9 cellular contexts compared by ENCODE assay signal in genomic region chr2:2846379-2847130, GRCh38.
DNase-seq lines count a peak whose midpoint lies in the region; ATAC-seq and TF ChIP-seq lines count a peak whose summit lies in the region.
"Had no signal": no experiment of that assay in that cellular context is flagged by ENCODE, and none has a peak within 500 bp of the region (broad histone marks: within the 10 kb centered on the region; RNA-seq: fewer than 3 reads in every experiment).

No MANE protein-coding gene starts in this region.

- POLR2A ChIA-PET in HCT116 (lab: Charles Lee) = no interaction called here

- RAD21 ChIA-PET in HCT116 (lab: Charles Lee; ENCODE audit: low non-redundant PET in 1 of 2, low total read pairs in 2 of 2, uncharacterized antibody in 2 of 2, unreplicated experiment in 2 of 2) = no interaction called here

- no peaks in the 10 kb centered on the region for H3K79me2 ChIP-seq in HCT116 (ENCODE audit: insufficient read depth, low read length)

- no peak overlapping the region for H3K4ac ChIP-seq in neuronal stem cell (ENCODE audit: low read length)

- H3K23ac ChIP-seq in neuronal stem cell (ENCODE audit: low read depth, low read length, poor library complexity) = peak overlapping the region; percentile 43

- peak overlapping the region; percentile 42 for H3K14ac ChIP-seq in neuronal stem cell (ENCODE audit: low read length)

- intact Hi-C loops in HCT116 (cut with micrococcal nuclease) = no loop called here

- peak overlapping the region; percentile 63 for H3K18ac ChIP-seq in neuronal stem cell (ENCODE audit: low read length)

- H3K9ac ChIP-seq in HCT116 (ENCODE audit: low read length) = no peak overlapping the region
- H3K9ac ChIP-seq in neuronal stem cell (ENCODE audit: low read depth, low read length, poor library complexity) = no peak overlapping the region

- H2AFZ ChIP-seq in HCT116 (ENCODE audit: low read depth, low read length, poor library complexity, severe bottlenecking) = no peak overlapping the region
- no peak overlapping the region for H2AFZ ChIP-seq in neuronal stem cell (ENCODE audit: low read length)

- H3K27ac ChIP-seq in HCT116 (ENCODE audit: low read depth, low read length) = no peak overlapping the region
- H3K27ac ChIP-seq in neuronal stem cell (replicated peaks; ENCODE audit: low read length) = no peak overlapping the region

- ATAC-seq in HCT116 (peak; percentile 75), GM21825 (IDR thresholded peaks at IDR 0.05; ENCODE audit: unreplicated experiment) (no peak), HG03139 (IDR thresholded peaks at IDR 0.05; ENCODE audit: unreplicated experiment) (no peak), GM19397 (IDR thresholded peaks at IDR 0.05; ENCODE audit: unreplicated experiment) (no peak)

- no peak overlapping the region for H4K91ac ChIP-seq in neuronal stem cell (ENCODE audit: low read depth, low read length, poor library complexity)

- no peaks in the 10 kb centered on the region for H3K9me2 ChIP-seq in HCT116 (ENCODE audit: insufficient read depth)

- H2BK15ac ChIP-seq in neuronal stem cell (ENCODE audit: low read length) = no peak overlapping the region

- TF ChIP-seq RAD21 in HCT116 (IDR thresholded peaks at IDR 0.05; ENCODE audit: low read depth) = peak; percentile 40

- H3K9me3 ChIP-seq in HCT116 (ENCODE audit: control insufficient read depth in 1 of 2, insufficient read depth in 1 of 2, low read depth in 1 of 2, low read length in 2 of 2) = no peaks in the 10 kb centered on the region
- H3K9me3 ChIP-seq in neuronal stem cell (replicated peaks in 1 of 2; ENCODE audit: control insufficient read depth in 2 of 2, insufficient read depth in 1 of 2, low read depth in 1 of 2, low read length in 2 of 2) = no peaks in the 10 kb centered on the region

- H3K4me3 ChIP-seq in HCT116 (replicated peaks in 1 of 2; ENCODE audit: low read depth in 1 of 2, low read length in 2 of 2) (no peak overlapping the region), neuronal stem cell (ENCODE audit: low read length in 2 of 2) (no peak overlapping the region)

- WGBS in neuronal stem cell (ENCODE audit: extremely low coverage in 2 of 2, insufficient read length in 2 of 2, insufficient replicate concordance in 1 of 2), 2 donors = no CpG with 5 or more reads among the region's 14 CpGs

- H3K36me3 ChIP-seq in HCT116 (ENCODE audit: control insufficient read depth in 1 of 2, insufficient read depth in 2 of 2, low read length in 2 of 2) = no peaks in the 10 kb centered on the region
- no peaks in the 10 kb centered on the region for H3K36me3 ChIP-seq in neuronal stem cell (replicated peaks in 1 of 2; ENCODE audit: control insufficient read depth in 2 of 2, insufficient read depth in 2 of 2, low read length in 2 of 2)

- TF ChIP-seq CTCF in HCT116 (IDR thresholded peaks at IDR 0.05 in 2 of 3, conservative IDR thresholded peaks at IDR 0.05 in 1 of 3; ENCODE audit: borderline replicate concordance in 1 of 3, insufficient read depth in 1 of 3, low read depth in 2 of 3, low read length in 2 of 3) = peak in 1 of 3 experiments; percentile 10; a peak in 1 of 6 replicates

- CTCF ChIA-PET in HCT116 (lab: Charles Lee) = no interaction called here

- TF ChIP-seq POLR2A in HCT116 (IDR thresholded peaks at IDR 0.05; ENCODE audit: borderline replicate concordance, extremely low read depth, insufficient read depth, insufficient read length) = no peak

- H3K4me1 ChIP-seq in HCT116 (ENCODE audit: control insufficient read depth in 1 of 2, insufficient read depth in 2 of 2, low read length in 2 of 2) = peaks cover 11 to 12% of the 10 kb centered on the region in 2 experiments; a peak in 3 of 4 replicates
- peaks cover 16 to 26% of the 10 kb centered on the region in 2 donors for H3K4me1 ChIP-seq in neuronal stem cell (ENCODE audit: control insufficient read depth in 2 of 2, insufficient read depth in 1 of 2, low read depth in 1 of 2, low read length in 2 of 2)

- no peak overlapping the region for H2BK120ac ChIP-seq in neuronal stem cell (ENCODE audit: low read depth, low read length)

- H2BK12ac ChIP-seq in neuronal stem cell (ENCODE audit: low read length) = no peak overlapping the region

- no peak overlapping the region for H2BK5ac ChIP-seq in neuronal stem cell (ENCODE audit: low read length)

- peak overlapping the region; percentile 68 for H2AK5ac ChIP-seq in neuronal stem cell (ENCODE audit: low read depth, low read length)

- H3K27me3 ChIP-seq in HCT116 (ENCODE audit: insufficient read depth, low read length) (0 out of 2 replicates have a peak, but pooled peaks cover 3% of the 10 kb centered on the region), neuronal stem cell (ENCODE audit: control insufficient read depth in 3 of 3, insufficient read depth in 3 of 3, low read depth in 1 of 3, low read length in 3 of 3) (no peaks in the 10 kb centered on the region)

- H4K8ac ChIP-seq in neuronal stem cell (ENCODE audit: low read depth, low read length) = no peak overlapping the region

- no TSS peak for BruUV-seq in HCT116 (replicated peaks; lab: Mats Ljungman, UMichigan)

- H3K79me1 ChIP-seq in neuronal stem cell (ENCODE audit: low read depth, low read length) = no peaks in the 10 kb centered on the region

- no peaks in the 10 kb centered on the region for H4K20me1 ChIP-seq in HCT116 (ENCODE audit: insufficient read depth)

- H3K4me2 ChIP-seq in HCT116 (ENCODE audit: low read length) = peak overlapping the region; percentile 14
- H3K4me2 ChIP-seq in neuronal stem cell (ENCODE audit: insufficient read depth, low read length, poor library complexity, severe bottlenecking) = no peak overlapping the region

- DNase-seq in HCT116 (ENCODE audit: low read depth, low spot score) (peak; percentile 45), NCI-H345 treated with DMSO at 0.1 percent for 48 hours (lab: John Stamatoyannopoulos, UW; ENCODE audit: unreplicated experiment) (peak; percentile 98), cerebellar nuclear complex (lab: John Stamatoyannopoulos, UW) (peak; percentile 74 to 84), neuronal stem cell (ENCODE audit: low spot score) (no peak), AML-193 (lab: John Stamatoyannopoulos, UW) (no peak)
- DNase-seq: DND-41 had no signal

TF ChIP-seq in HCT116, 20 proteins besides CTCF, POLR2A, EP300 and RAD21:
- TF ChIP-seq SIN3A (IDR thresholded peaks at IDR 0.05; ENCODE audit: low read depth) (0 out of 2 replicates have a peak, but pooled peaks have one; percentile 36), EZH2phosphoT487 (IDR thresholded peaks at IDR 0.05; ENCODE audit: borderline replicate concordance) (no peak), TCF7L2 (IDR thresholded peaks at IDR 0.05; ENCODE audit: borderline replicate concordance, extremely low read depth, insufficient read depth, insufficient read length) (no peak), YY1 (IDR thresholded peaks at IDR 0.05; ENCODE audit: extremely low read depth, insufficient replicate concordance, low read depth, low read length) (peak; percentile 21), ZNF274 (IDR thresholded peaks at IDR 0.05; ENCODE audit: low read depth, low read length) (no peak), MAX (IDR thresholded peaks at IDR 0.05) (peak; percentile 79), EGR1 (IDR thresholded peaks at IDR 0.05; ENCODE audit: low read depth) (peak; percentile 82), JUND (IDR thresholded peaks at IDR 0.05) (peak; percentile 16; the same call in 1 of the 2 replicates), CBX3 (IDR thresholded peaks at IDR 0.05; ENCODE audit: low read depth) (peak; percentile 77; the same call in 1 of the 2 replicates), POLR2AphosphoS5 (IDR thresholded peaks at IDR 0.05; ENCODE audit: low read depth, low read length) (peak; percentile 36), SP1 (IDR thresholded peaks at IDR 0.05; ENCODE audit: low read depth) (peak; percentile 49), SRF (IDR thresholded peaks at IDR 0.05; ENCODE audit: low read depth) (no peak), FOSL1 (IDR thresholded peaks at IDR 0.05; ENCODE audit: low read depth) (peak; percentile 33; the same call in 1 of the 2 replicates), ELF1 (IDR thresholded peaks at IDR 0.05; ENCODE audit: borderline replicate concordance, low read depth) (no peak)

Comparison
In these comparisons a context has a peak if more than half of its experiments do, and no peak if none do; other contexts are left out.
1. DNase-seq: peak in HCT116 (single experiment), NCI-H345 treated with DMSO at 0.1 percent for 48 hours (single experiment) and cerebellar nuclear complex (2 of 2); none in neuronal stem cell (single experiment) and AML-193 (0 of 2).